Comparison of ENCODE assay signal across 17 cellular contexts in the genomic region with DNA sequence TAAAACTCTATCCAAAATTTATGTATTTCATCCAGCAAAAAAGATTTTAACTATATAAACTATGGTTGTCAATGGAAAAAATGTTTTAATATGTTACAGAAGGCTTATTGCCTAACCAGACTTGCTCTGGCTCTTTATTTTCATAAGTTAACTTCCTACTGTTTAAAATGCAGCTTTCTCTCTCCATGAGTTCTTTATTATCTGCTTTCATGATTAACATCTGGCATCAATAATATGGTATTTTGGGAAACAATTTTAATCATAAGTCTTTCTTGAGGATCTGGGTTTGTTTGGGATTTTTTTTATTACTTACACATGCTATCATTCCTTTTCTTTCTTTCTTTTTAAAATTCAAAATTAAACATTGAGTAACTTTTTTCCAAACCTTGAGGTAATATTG. TPM values are rescaled to one million over a fixed set of nuclear protein-coding genes. Genes with fewer than 3 reads are reported as not detected.
DNase-seq lines count a peak whose midpoint lies in the region; ATAC-seq and TF ChIP-seq lines count a peak whose summit lies in the region.
"Had no signal": no experiment of that assay in that cellular context is flagged by ENCODE, and none has a peak within 500 bp of the region (broad histone marks: within the 10 kb centered on the region; RNA-seq: fewer than 3 reads in every experiment).

No MANE protein-coding gene starts in this region.

- peaks cover 6% of the 10 kb centered on the region for H3K4me1 ChIP-seq in vagina

- no peak for TF ChIP-seq POLR2A in vagina (IDR thresholded peaks at IDR 0.05)

- peak; percentile 53 for DNase-seq in EH (ENCODE audit: low read depth)
- peak; percentile 57 for DNase-seq in fibroblast of the conjunctiva (ENCODE audit: low read depth)
- DNase-seq in vagina (ENCODE audit: extremely low spot score in 2 of 2): no peak
- DNase-seq in NCI-H524 treated with DMSO at 0.1 percent for 48 hours (lab: John Stamatoyannopoulos, UW): no peak
- DNase-seq in posterior vena cava (ENCODE audit: low spot score): no peak
- DNase-seq in stimulated activated CD4-positive, alpha-beta T cell treated with anti-CD3 and anti-CD28 coated beads, Interleukin-2, amount 100 ng/mL, for 24 hours: no peak
- DNase-seq: COR-L47, KBM-7, NCI-H1092, NCI-H2107, NCI-H345, PC-3 had no signal

- H3K27ac ChIP-seq in vagina: peak overlapping the region; percentile 15
- H3K27ac ChIP-seq: C4-2B, HL-60, SJSA1 had no signal

- H3K27me3 ChIP-seq in vagina: no peaks in the 10 kb centered on the region
- H3K27me3 ChIP-seq: SJSA1 had no signal

- TF ChIP-seq CTCF in vagina (IDR thresholded peaks at IDR 0.05): no peak

- intact Hi-C loops in vagina (cut with DNase I): no loop called here
- intact Hi-C loops in posterior vena cava (cut with DNase I): no loop called here

- no peaks in the 10 kb centered on the region for H3K9me3 ChIP-seq in vagina
- H3K9me3 ChIP-seq: SJSA1 had no signal

- no peaks in the 10 kb centered on the region for H3K36me3 ChIP-seq in vagina
- H3K36me3 ChIP-seq: SJSA1 had no signal

- peak; percentile 80 for ATAC-seq in SK-N-SH treated with all-trans-retinoic acid at 6 μM for 48 hours
- ATAC-seq: GM23338, PC-3 had no signal

- no peak overlapping the region for H3K4me3 ChIP-seq in vagina
- H3K4me3 ChIP-seq: GM23338, SJSA1 had no signal

TF ChIP-seq in SK-N-SH treated with all-trans-retinoic acid at 6 μM for 48 hours, 23 proteins besides CTCF, POLR2A, EP300 and RAD21:
- TF ChIP-seq TOX (CRISPR knock-in tag; IDR thresholded peaks at IDR 0.05; ENCODE audit: borderline replicate concordance): no peak
- TF ChIP-seq TCF4 (CRISPR knock-in tag; IDR thresholded peaks at IDR 0.05; ENCODE audit: borderline replicate concordance): peak; percentile 66

RNA-seq across cellular contexts. Expression of gene KERA, which starts 20.5 kb away (rescaled TPM):
- not detected for total RNA-seq in vagina
- total RNA-seq in posterior vena cava: not detected
- total RNA-seq: GM23338, PC-3 had no signal

RNA-seq across cellular contexts. Expression of gene EPYC, which starts 32.5 kb away (rescaled TPM):
- total RNA-seq in vagina (not detected), posterior vena cava (not detected)
- total RNA-seq: GM23338, PC-3 had no signal

Comparison
In these comparisons a context has a peak if more than half of its experiments do, and no peak if none do; other contexts are left out.
1. DNase-seq: peak in EH (single experiment) and fibroblast of the conjunctiva (single experiment); none in vagina (0 of 2), NCI-H524 treated with DMSO at 0.1 percent for 48 hours (single experiment), posterior vena cava (single experiment) and stimulated activated CD4-positive, alpha-beta T cell treated with anti-CD3 and anti-CD28 coated beads, Interleukin-2, amount 100 ng/mL, for 24 hours (0 of 2).